1 cellular context compared by ENCODE assay signal in genomic region chr5:136132557-136133415, GRCh38.
TF ChIP-seq lines count a peak whose summit lies in the region.

Gene SMAD5, plus strand, starts transcription at chr5:136132845. Its CDS starts 20,916 bp downstream, at chr5:136153761.

TF ChIP-seq in GM12878, 131 proteins besides CTCF, POLR2A, EP300 and RAD21 (continued from another document and continues in another):
- TF ChIP-seq ZNF687 (IDR thresholded peaks at IDR 0.05), result peak; percentile 88
- no peak for TF ChIP-seq IRF4 (IDR thresholded peaks at IDR 0.05; ENCODE audit: low read depth, low read length)
- peak; percentile 63; the same call in 1 of the 2 replicates for TF ChIP-seq ZSCAN29 (IDR thresholded peaks at IDR 0.05)
- peak; percentile 94 for TF ChIP-seq IKZF1 (conservative IDR thresholded peaks at IDR 0.05)
- peak; percentile 76; the same call in 1 of the 2 replicates for TF ChIP-seq SMARCA5 (IDR thresholded peaks at IDR 0.05)
- TF ChIP-seq EZH2 (IDR thresholded peaks at IDR 0.05; ENCODE audit: borderline replicate concordance, control insufficient read depth, low read depth, low read length), result no peak
- no peak for TF ChIP-seq IKZF2 (IDR thresholded peaks at IDR 0.05)
- no peak for TF ChIP-seq EED (IDR thresholded peaks at IDR 0.05; ENCODE audit: low read depth)
- peak; percentile 99 for TF ChIP-seq GATAD2B (conservative IDR thresholded peaks at IDR 0.05; ENCODE audit: low read depth)
- no peak; the same call in 1 of the 2 replicates for TF ChIP-seq SIN3A (IDR thresholded peaks at IDR 0.05; ENCODE audit: low read depth, low read length)
- peak; percentile 88 for TF ChIP-seq DPF2 (IDR thresholded peaks at IDR 0.05)
- TF ChIP-seq MTA2 (IDR thresholded peaks at IDR 0.05; ENCODE audit: low read depth), result no peak
- no peak for TF ChIP-seq TCF7 (IDR thresholded peaks at IDR 0.05; ENCODE audit: borderline replicate concordance)
- TF ChIP-seq E2F8 (IDR thresholded peaks at IDR 0.05; ENCODE audit: low read depth, partially characterized antibody), result no peak
- peak in 1 of 2 experiments; percentile 85; a peak in 3 of 4 replicates for TF ChIP-seq BHLHE40 (IDR thresholded peaks at IDR 0.05; ENCODE audit: borderline replicate concordance in 1 of 2, low read depth in 2 of 2, low read length in 1 of 2)
- TF ChIP-seq CREM (IDR thresholded peaks at IDR 0.05; ENCODE audit: low read depth), result peak; percentile 68; the same call in 1 of the 2 replicates
- TF ChIP-seq NR2C2 (IDR thresholded peaks at IDR 0.05; ENCODE audit: borderline replicate concordance, control insufficient read depth, insufficient read length, low read depth), result no peak
- TF ChIP-seq MYC (IDR thresholded peaks at IDR 0.05; ENCODE audit: insufficient read depth, insufficient read length, insufficient replicate concordance, low read length, severe bottlenecking), result no peak
- peak; percentile 50 for TF ChIP-seq RUNX3 (IDR thresholded peaks at IDR 0.05; ENCODE audit: low read length)
- TF ChIP-seq ZNF207 (IDR thresholded peaks at IDR 0.05; ENCODE audit: borderline replicate concordance), result peak; percentile 92; the same call in 1 of the 2 replicates
- TF ChIP-seq POU2F2 (IDR thresholded peaks at IDR 0.05; ENCODE audit: borderline replicate concordance, low read depth, low read length), result peak; percentile 28; the same call in 2 of the 3 replicates
- 0 out of 2 replicates have a peak, but pooled peaks have one; percentile 30 for TF ChIP-seq MYB (IDR thresholded peaks at IDR 0.05; ENCODE audit: borderline replicate concordance, low read depth, low read length)
- 0 out of 2 replicates have a peak, but pooled peaks have one; percentile 25 for TF ChIP-seq NBN (IDR thresholded peaks at IDR 0.05)
- TF ChIP-seq TARDBP (IDR thresholded peaks at IDR 0.05; ENCODE audit: borderline replicate concordance), result peak; percentile 98
- no peak for TF ChIP-seq TCF12 (IDR thresholded peaks at IDR 0.05; ENCODE audit: low read depth, low read length)
- TF ChIP-seq PBX3 (IDR thresholded peaks at IDR 0.05; ENCODE audit: insufficient replicate concordance, low read depth, low read length), result no peak
- peak; percentile 68 for TF ChIP-seq KLF5 (IDR thresholded peaks at IDR 0.05; ENCODE audit: partially characterized antibody)
- TF ChIP-seq NKRF (conservative IDR thresholded peaks at IDR 0.05), result peak; percentile 91
- 0 out of 2 replicates have a peak, but pooled peaks have one; percentile 59 for TF ChIP-seq STAT1 (conservative IDR thresholded peaks at IDR 0.05)
- peak; percentile 27; the same call in 1 of the 2 replicates for TF ChIP-seq ZNF384 (IDR thresholded peaks at IDR 0.05; ENCODE audit: borderline replicate concordance, low read depth, low read length)
- no peak for TF ChIP-seq ZBTB4 (CRISPR knock-in tag; IDR thresholded peaks at IDR 0.05)
- no peak for TF ChIP-seq USF1 (IDR thresholded peaks at IDR 0.05; ENCODE audit: borderline replicate concordance, extremely low read length, insufficient read depth, low read depth, low read length)
- 0 out of 2 replicates have a peak, but pooled peaks have one; percentile 55 for TF ChIP-seq BACH1 (IDR thresholded peaks at IDR 0.05; ENCODE audit: borderline replicate concordance)
- no peak for TF ChIP-seq CBFB (IDR thresholded peaks at IDR 0.05; ENCODE audit: low read depth)
- TF ChIP-seq CREB1 (IDR thresholded peaks at IDR 0.05; ENCODE audit: low read depth), result peak; percentile 74
- TF ChIP-seq NFIC (IDR thresholded peaks at IDR 0.05; ENCODE audit: low read depth, low read length), result no peak
- peak; percentile 57; the same call in 1 of the 2 replicates for TF ChIP-seq YY1 (IDR thresholded peaks at IDR 0.05; ENCODE audit: low read depth, low read length)
- TF ChIP-seq MXI1 (IDR thresholded peaks at IDR 0.05; ENCODE audit: low read depth, low read length), result peak; percentile 84
- TF ChIP-seq RELA (IDR thresholded peaks at IDR 0.05; ENCODE audit: borderline replicate concordance, partially characterized antibody), result peak; percentile 37
- TF ChIP-seq POLR2AphosphoS2 (IDR thresholded peaks at IDR 0.05; ENCODE audit: low read depth, low read length), result peak; percentile 44; the same call in 1 of the 2 replicates
- 0 out of 2 replicates have a peak, but pooled peaks have one; percentile 43 for TF ChIP-seq ZNF24 (IDR thresholded peaks at IDR 0.05)
- peak; percentile 99 for TF ChIP-seq ZBTB40 (IDR thresholded peaks at IDR 0.05; ENCODE audit: borderline replicate concordance)
- no peak for TF ChIP-seq NR2C1 (IDR thresholded peaks at IDR 0.05)
- no peak for TF ChIP-seq ATF7 (IDR thresholded peaks at IDR 0.05; ENCODE audit: low read depth)
- TF ChIP-seq NFXL1 (IDR thresholded peaks at IDR 0.05; ENCODE audit: borderline replicate concordance), result 0 out of 2 replicates have a peak, but pooled peaks have one; percentile 55
- no peak for TF ChIP-seq SREBF1 (IDR thresholded peaks at IDR 0.05; ENCODE audit: low read length)
- TF ChIP-seq NRF1 (conservative IDR thresholded peaks at IDR 0.05; ENCODE audit: low read depth, low read length), result peak; percentile 59
- TF ChIP-seq CHD2 (IDR thresholded peaks at IDR 0.05; ENCODE audit: borderline replicate concordance, low read depth, low read length), result no peak
- no peak for TF ChIP-seq ZBED1 (IDR thresholded peaks at IDR 0.05; ENCODE audit: borderline replicate concordance)
